8 cellular contexts compared by ENCODE assay signal in genomic region chr1:27968692-27969091, GRCh38. TPM values are rescaled to one million over a fixed set of nuclear protein-coding genes. Genes with fewer than 3 reads are reported as not detected.
A peak's percentile ranks its signal among the peaks of the same experiment; 100 is the strongest.
DNase-seq lines count a peak whose midpoint lies in the region; ATAC-seq lines count a peak whose summit lies in the region.

No MANE protein-coding gene starts in this region.

- H3K27me3 Mint-ChIP-seq in activated T-helper 17 cell treated with anti-CD3 and anti-CD28 coated beads, Interleukin-2, amount 50 U/mL, for 72 hours: no peaks in the 10 kb centered on the region
- H3K27me3 Mint-ChIP-seq in immature natural killer cell (ENCODE audit: low read depth in 3 of 3): peaks cover 0 to 1% (median 0%) of the 10 kb centered on the region in 3 donors

- H3K4me3 Mint-ChIP-seq in activated T-helper 17 cell treated with anti-CD3 and anti-CD28 coated beads, Interleukin-2, amount 50 U/mL, for 72 hours: peak overlapping the region; percentile 38
- no peak overlapping the region for H3K4me3 Mint-ChIP-seq in immature natural killer cell

- peak; percentile 81 for ATAC-seq in activated T-helper 17 cell treated with anti-CD3 and anti-CD28 coated beads, Interleukin-2, amount 50 U/mL, for 72 hours (replicated peaks)
- no peak for ATAC-seq in HG03442 (IDR thresholded peaks at IDR 0.05; ENCODE audit: unreplicated experiment)

- H3K27ac Mint-ChIP-seq in activated T-helper 17 cell treated with anti-CD3 and anti-CD28 coated beads, Interleukin-2, amount 50 U/mL, for 72 hours: peak overlapping the region; percentile 90
- H3K27ac Mint-ChIP-seq in immature natural killer cell: peak overlapping the region in 5 of 6 donors; percentile 35 to 73 (median 63)

- DNase-seq in A172 (ENCODE audit: low spot score) (peak; percentile 77), GM04503 (ENCODE audit: low read depth) (peak; percentile 94), immature natural killer cell (no peak), DMS53 (lab: John Stamatoyannopoulos, UW) (no peak), Ammon's horn (ENCODE audit: low spot score) (no peak), NCI-H2107 (lab: John Stamatoyannopoulos, UW) (no peak)

- H3K9me3 Mint-ChIP-seq in activated T-helper 17 cell treated with anti-CD3 and anti-CD28 coated beads, Interleukin-2, amount 50 U/mL, for 72 hours: no peaks in the 10 kb centered on the region
- H3K9me3 Mint-ChIP-seq in immature natural killer cell: no peaks in the 10 kb centered on the region

- peaks cover 62% of the 10 kb centered on the region for H3K36me3 Mint-ChIP-seq in activated T-helper 17 cell treated with anti-CD3 and anti-CD28 coated beads, Interleukin-2, amount 50 U/mL, for 72 hours (ENCODE audit: low read depth)
- peaks cover 3 to 29% (median 16%) of the 10 kb centered on the region in 3 donors for H3K36me3 Mint-ChIP-seq in immature natural killer cell

- H3K4me1 Mint-ChIP-seq in activated T-helper 17 cell treated with anti-CD3 and anti-CD28 coated beads, Interleukin-2, amount 50 U/mL, for 72 hours: peaks cover 35% of the 10 kb centered on the region
- H3K4me1 Mint-ChIP-seq in immature natural killer cell: peaks cover 9 to 10% of the 10 kb centered on the region in 2 donors

RNA-seq across cellular contexts. Expression of gene XKR8, which starts 8.9 kb away (rescaled TPM):
- 0.96 and 2.3 TPM in 2 replicates for total RNA-seq in A172 (2014; rRNA removed; shearing (Covaris generic))
- 10 to 100 TPM in 1 of 2 donors, 1 to 10 TPM in 1; 8.4 to 12.2 TPM for total RNA-seq in activated T-helper 17 cell treated with anti-CD3 and anti-CD28 coated beads, Interleukin-2, amount 50 U/mL, for 72 hours
- polyA plus RNA-seq in immature natural killer cell: 10 to 100 TPM; 27.7 to 39.2 (median 37.0) TPM

RNA-seq across cellular contexts. Expression of gene SMPDL3B, which starts 33.9 kb away (rescaled TPM):
- total RNA-seq in A172 (2014; rRNA removed; shearing (Covaris generic)): 1.5 TPM in 1 of 2 replicates, not detected in the other
- under 1 TPM; 0.28 to 0.45 TPM for total RNA-seq in activated T-helper 17 cell treated with anti-CD3 and anti-CD28 coated beads, Interleukin-2, amount 50 U/mL, for 72 hours
- 1 to 10 TPM in 1 of 3 donors, under 1 TPM in 1, not detected in 1; 0.71 to 2.3 TPM for polyA plus RNA-seq in immature natural killer cell

RNA-seq across cellular contexts. Expression of gene RPA2, which starts 54.3 kb away (rescaled TPM):
- 49.0 and 60.3 TPM in 2 replicates for total RNA-seq in A172 (2014; rRNA removed; shearing (Covaris generic))
- total RNA-seq in activated T-helper 17 cell treated with anti-CD3 and anti-CD28 coated beads, Interleukin-2, amount 50 U/mL, for 72 hours: 10 to 100 TPM; 88.9 to 98.6 TPM
- 100 to 1,000 TPM; 258 to 407 (median 270) TPM for polyA plus RNA-seq in immature natural killer cell

Comparison
In these comparisons a context has a peak if more than half of its experiments do, and no peak if none do; other contexts are left out.
1. DNase-seq: peak in A172 (single experiment) and GM04503 (single experiment); none in immature natural killer cell (0 of 3), DMS53 (single experiment), Ammon's horn (single experiment) and NCI-H2107 (single experiment).